1 cellular context compared by ENCODE assay signal in genomic region chr17:78258323-78259229, GRCh38.
TF ChIP-seq lines count a peak whose summit lies in the region.

No MANE protein-coding gene starts in this region.

TF ChIP-seq in K562, 482 proteins besides CTCF, POLR2A, EP300 and RAD21 (continued from another document and continues in another):
- TF ChIP-seq CEBPZ (IDR thresholded peaks at IDR 0.05; ENCODE audit: borderline replicate concordance, low read depth, low read length): no peak
- TF ChIP-seq TFE3 (CRISPR knock-in tag; IDR thresholded peaks at IDR 0.05): no peak
- no peak for TF ChIP-seq RERE (CRISPR knock-in tag; IDR thresholded peaks at IDR 0.05; ENCODE audit: borderline replicate concordance)
- TF ChIP-seq SNRNP70 (optimal IDR thresholded peaks at IDR 0.05; ENCODE audit: low read depth, low read length): no peak
- TF ChIP-seq ZKSCAN1 (IDR thresholded peaks at IDR 0.05; ENCODE audit: low read depth, low read length): no peak
- no peak for TF ChIP-seq HBP1 (CRISPR knock-in tag; IDR thresholded peaks at IDR 0.05)
- TF ChIP-seq SAP30 (IDR thresholded peaks at IDR 0.05; ENCODE audit: borderline replicate concordance, insufficient read depth, low read depth, low read length, poor library complexity, severe bottlenecking): no peak
- TF ChIP-seq, protein P1, sequence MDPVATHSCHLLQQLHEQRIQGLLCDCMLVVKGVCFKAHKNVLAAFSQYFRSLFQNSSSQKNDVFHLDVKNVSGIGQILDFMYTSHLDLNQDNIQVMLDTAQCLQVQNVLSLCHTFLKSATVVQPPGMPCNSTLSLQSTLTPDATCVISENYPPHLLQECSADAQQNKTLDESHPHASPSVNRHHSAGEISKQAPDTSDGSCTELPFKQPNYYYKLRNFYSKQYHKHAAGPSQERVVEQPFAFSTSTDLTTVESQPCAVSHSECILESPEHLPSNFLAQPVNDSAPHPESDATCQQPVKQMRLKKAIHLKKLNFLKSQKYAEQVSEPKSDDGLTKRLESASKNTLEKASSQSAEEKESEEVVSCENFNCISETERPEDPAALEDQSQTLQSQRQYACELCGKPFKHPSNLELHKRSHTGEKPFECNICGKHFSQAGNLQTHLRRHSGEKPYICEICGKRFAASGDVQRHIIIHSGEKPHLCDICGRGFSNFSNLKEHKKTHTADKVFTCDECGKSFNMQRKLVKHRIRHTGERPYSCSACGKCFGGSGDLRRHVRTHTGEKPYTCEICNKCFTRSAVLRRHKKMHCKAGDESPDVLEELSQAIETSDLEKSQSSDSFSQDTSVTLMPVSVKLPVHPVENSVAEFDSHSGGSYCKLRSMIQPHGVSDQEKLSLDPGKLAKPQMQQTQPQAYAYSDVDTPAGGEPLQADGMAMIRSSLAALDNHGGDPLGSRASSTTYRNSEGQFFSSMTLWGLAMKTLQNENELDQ (CRISPR knock-in tag; IDR thresholded peaks at IDR 0.05; ENCODE audit: borderline replicate concordance): no peak
- TF ChIP-seq ZNF561 (CRISPR knock-in tag; conservative IDR thresholded peaks at IDR 0.05): no peak
- 0 out of 2 replicates have a peak, but pooled peaks have one; percentile 2 for TF ChIP-seq ZNF79 (CRISPR knock-in tag; IDR thresholded peaks at IDR 0.05; ENCODE audit: low read depth)
- peak; percentile 87 for TF ChIP-seq GATA2 (CRISPR knock-in tag; IDR thresholded peaks at IDR 0.05)
- no peak for TF ChIP-seq HDAC8 (tag; IDR thresholded peaks at IDR 0.05)
- TF ChIP-seq CSDE1 (IDR thresholded peaks at IDR 0.05): no peak
- TF ChIP-seq TRIM25 (IDR thresholded peaks at IDR 0.05; ENCODE audit: borderline replicate concordance): no peak
- peak; percentile 98 for TF ChIP-seq CCNT2 (IDR thresholded peaks at IDR 0.05; ENCODE audit: borderline replicate concordance, extremely low read depth, insufficient read length, low read depth, low read length)
- TF ChIP-seq PCBP2 (IDR thresholded peaks at IDR 0.05; ENCODE audit: low read depth, low read length, poor library complexity, severe bottlenecking): no peak
- no peak for TF ChIP-seq CEBPB (tag; IDR thresholded peaks at IDR 0.05)
- TF ChIP-seq TCF7 (IDR thresholded peaks at IDR 0.05; ENCODE audit: borderline replicate concordance): no peak
- TF ChIP-seq RBM17 (IDR thresholded peaks at IDR 0.05; ENCODE audit: borderline replicate concordance, low read depth, low read length): no peak
- no peak for TF ChIP-seq FOXP1 (CRISPR knock-in tag; IDR thresholded peaks at IDR 0.05)
- TF ChIP-seq SMARCA4 (IDR thresholded peaks at IDR 0.05): peak; percentile 52; the same call in 1 of the 2 replicates
- TF ChIP-seq BCOR (IDR thresholded peaks at IDR 0.05): no peak
- no peak for TF ChIP-seq ZNF140 (CRISPR knock-in tag; IDR thresholded peaks at IDR 0.05)
- TF ChIP-seq MAX (CRISPR knock-in tag; IDR thresholded peaks at IDR 0.05): no peak
- TF ChIP-seq DDX20 (tag; IDR thresholded peaks at IDR 0.05; ENCODE audit: low read depth): no peak
- peak; percentile 41 for TF ChIP-seq FIP1L1 (IDR thresholded peaks at IDR 0.05; ENCODE audit: low read depth, low read length, poor library complexity, severe bottlenecking)
- TF ChIP-seq, protein P2, sequence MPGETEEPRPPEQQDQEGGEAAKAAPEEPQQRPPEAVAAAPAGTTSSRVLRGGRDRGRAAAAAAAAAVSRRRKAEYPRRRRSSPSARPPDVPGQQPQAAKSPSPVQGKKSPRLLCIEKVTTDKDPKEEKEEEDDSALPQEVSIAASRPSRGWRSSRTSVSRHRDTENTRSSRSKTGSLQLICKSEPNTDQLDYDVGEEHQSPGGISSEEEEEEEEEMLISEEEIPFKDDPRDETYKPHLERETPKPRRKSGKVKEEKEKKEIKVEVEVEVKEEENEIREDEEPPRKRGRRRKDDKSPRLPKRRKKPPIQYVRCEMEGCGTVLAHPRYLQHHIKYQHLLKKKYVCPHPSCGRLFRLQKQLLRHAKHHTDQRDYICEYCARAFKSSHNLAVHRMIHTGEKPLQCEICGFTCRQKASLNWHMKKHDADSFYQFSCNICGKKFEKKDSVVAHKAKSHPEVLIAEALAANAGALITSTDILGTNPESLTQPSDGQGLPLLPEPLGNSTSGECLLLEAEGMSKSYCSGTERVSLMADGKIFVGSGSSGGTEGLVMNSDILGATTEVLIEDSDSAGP (CRISPR knock-in tag; IDR thresholded peaks at IDR 0.05): no peak
- TF ChIP-seq PHB (CRISPR knock-in tag; IDR thresholded peaks at IDR 0.05): 0 out of 2 replicates have a peak, but pooled peaks have one; percentile 41
- no peak for TF ChIP-seq TOE1 (IDR thresholded peaks at IDR 0.05; ENCODE audit: borderline replicate concordance)
- TF ChIP-seq TOE1 (CRISPR knock-in tag; IDR thresholded peaks at IDR 0.05; ENCODE audit: borderline replicate concordance, low read depth): no peak
- TF ChIP-seq TCF3 (CRISPR knock-in tag; IDR thresholded peaks at IDR 0.05): peak; percentile 82
- no peak for TF ChIP-seq MAFF (IDR thresholded peaks at IDR 0.05; ENCODE audit: low read length)
- no peak; the same call in 1 of the 2 replicates for TF ChIP-seq FOSL1 (tag; conservative IDR thresholded peaks at IDR 0.05)
- no peak for TF ChIP-seq ZNF778 (CRISPR knock-in tag; IDR thresholded peaks at IDR 0.05)
- TF ChIP-seq PURB (CRISPR knock-in tag; IDR thresholded peaks at IDR 0.05; ENCODE audit: low read depth): no peak
- no peak for TF ChIP-seq ZNF133 (CRISPR knock-in tag; IDR thresholded peaks at IDR 0.05)
- TF ChIP-seq THRA (IDR thresholded peaks at IDR 0.05): no peak
- no peak for TF ChIP-seq ZNF507 (tag; conservative IDR thresholded peaks at IDR 0.05)
- TF ChIP-seq HNRNPK (IDR thresholded peaks at IDR 0.05; ENCODE audit: low read depth, low read length, poor library complexity, severe bottlenecking): no peak
- 0 out of 2 replicates have a peak, but pooled peaks have one; percentile 57 for TF ChIP-seq ZNF77 (CRISPR knock-in tag; IDR thresholded peaks at IDR 0.05)
- TF ChIP-seq, protein P3, sequence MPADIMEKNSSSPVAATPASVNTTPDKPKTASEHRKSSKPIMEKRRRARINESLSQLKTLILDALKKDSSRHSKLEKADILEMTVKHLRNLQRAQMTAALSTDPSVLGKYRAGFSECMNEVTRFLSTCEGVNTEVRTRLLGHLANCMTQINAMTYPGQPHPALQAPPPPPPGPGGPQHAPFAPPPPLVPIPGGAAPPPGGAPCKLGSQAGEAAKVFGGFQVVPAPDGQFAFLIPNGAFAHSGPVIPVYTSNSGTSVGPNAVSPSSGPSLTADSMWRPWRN (IDR thresholded peaks at IDR 0.05; ENCODE audit: low read depth): no peak
- no peak for TF ChIP-seq ESRRB (CRISPR knock-in tag; IDR thresholded peaks at IDR 0.05; ENCODE audit: borderline replicate concordance)
- TF ChIP-seq TCFL5 (CRISPR knock-in tag; conservative IDR thresholded peaks at IDR 0.05): no peak
- no peak for TF ChIP-seq ZKSCAN3 (CRISPR knock-in tag; IDR thresholded peaks at IDR 0.05)
- no peak for TF ChIP-seq PHB2 (IDR thresholded peaks at IDR 0.05; ENCODE audit: low read depth)
